Comparison of ENCODE assay signal across 25 cellular contexts in the genomic region with DNA sequence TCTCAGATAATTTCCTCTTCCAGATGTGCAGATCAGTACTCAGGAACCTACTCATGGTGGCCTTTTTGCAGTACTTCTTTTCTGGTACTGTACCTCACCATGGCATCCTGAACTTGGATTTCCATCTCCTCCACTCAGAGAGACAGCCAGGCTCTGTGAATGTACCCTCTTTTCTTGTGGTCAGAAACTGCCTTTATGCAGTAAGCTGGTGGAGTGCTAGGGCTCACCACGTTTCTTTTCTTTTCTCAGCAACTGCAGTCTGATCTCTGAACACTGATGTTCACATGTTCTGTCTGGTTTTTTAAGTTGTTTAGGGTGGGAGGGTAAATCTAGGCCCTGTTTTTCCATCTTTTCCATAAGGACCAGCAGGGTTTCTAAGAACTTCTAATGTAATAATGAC.
"Had no signal": no experiment of that assay in that cellular context is flagged by ENCODE, and none has a peak within 500 bp of the region (broad histone marks: within the 10 kb centered on the region; RNA-seq: fewer than 3 reads in every experiment).

No MANE protein-coding gene starts in this region.

- H3K9me3 Mint-ChIP-seq: mesothelial cell of epicardium had no signal

- H3K4me1 Mint-ChIP-seq: mesothelial cell of epicardium had no signal

- H3K27ac ChIP-seq: coronary artery, dorsolateral prefrontal cortex, epithelial cell of prostate, esophagus squamous epithelium, gastrocnemius medialis, heart right ventricle, left lung, lower lobe of right lung had no signal

- H3K27me3 ChIP-seq: dorsolateral prefrontal cortex, esophagus squamous epithelium, gastrocnemius medialis, heart right ventricle, left lung had no signal

- H3K4me1 ChIP-seq: esophagus squamous epithelium, gastrocnemius medialis, left lung, lower lobe of right lung had no signal

- H3K9me3 ChIP-seq: esophagus squamous epithelium, gastrocnemius medialis, heart right ventricle, left lung, lower lobe of right lung, mucosa of descending colon had no signal

- ATAC-seq: esophagus mucosa, gastrocnemius medialis, heart right ventricle, left cardiac atrium, left lung, left ventricle myocardium superior, lower lobe of right lung, mucosa of descending colon had no signal

- DNase-seq: dermis blood vessel endothelial cell; dorsolateral prefrontal cortex; effector CD4-positive, alpha-beta T cell; effector memory CD4-positive, alpha-beta T cell; erythroblast; esophagus squamous epithelium; foreskin fibroblast; foreskin melanocyte; gastrocnemius medialis; glutamatergic neuron; head of caudate nucleus; heart right ventricle; hippocampal formation; kidney; kidney glomerular epithelial cell; left cardiac atrium; left lung; left ventricle myocardium superior; lower lobe of right lung; mesenchymal stem cell; mucosa of descending colon had no signal

- H3K36me3 Mint-ChIP-seq: mesothelial cell of epicardium had no signal

- H3K4me3 ChIP-seq: coronary artery, dorsolateral prefrontal cortex, esophagus squamous epithelium, gastrocnemius medialis, heart right ventricle, left lung, lower lobe of right lung, mucosa of descending colon had no signal

- H3K27ac Mint-ChIP-seq: mesothelial cell of epicardium had no signal

- H3K36me3 ChIP-seq: esophagus squamous epithelium, gastrocnemius medialis, heart right ventricle, left lung, lower lobe of right lung had no signal

- H3K4me3 Mint-ChIP-seq: mesothelial cell of epicardium had no signal
